1 cellular context compared by ENCODE assay signal in the genomic region with DNA sequence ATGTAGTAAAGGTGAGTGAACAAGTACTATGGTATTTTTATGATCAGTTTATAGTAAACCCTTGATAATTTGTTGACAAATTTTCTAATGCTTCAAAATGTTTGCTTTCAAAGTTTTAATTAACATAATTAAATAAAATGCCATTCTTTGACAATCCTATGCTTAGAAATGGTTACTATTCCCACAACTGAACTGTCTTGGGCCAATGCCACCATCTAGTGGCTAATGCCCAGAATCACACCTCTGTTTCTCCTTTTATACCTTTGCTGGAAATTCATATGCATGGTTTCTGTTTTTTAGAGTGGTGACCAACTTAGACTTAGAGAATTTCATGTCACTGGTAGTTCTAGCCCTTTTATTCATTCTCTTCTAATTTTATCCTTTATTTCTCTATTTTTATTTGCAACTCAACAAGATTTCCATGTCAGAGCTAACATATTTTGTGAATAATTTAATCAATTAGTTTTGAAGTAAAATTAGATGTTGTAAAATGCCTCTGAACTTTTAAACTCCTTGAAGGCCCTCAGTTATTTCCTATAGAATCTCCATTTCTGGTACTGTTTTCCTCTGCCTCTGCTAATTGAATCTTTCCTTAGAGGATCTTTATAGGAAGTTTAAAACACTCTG.
TF ChIP-seq lines count a peak whose summit lies in the region.

No MANE protein-coding gene starts in this region.

TF ChIP-seq in GM23338, 12 proteins besides CTCF, POLR2A, EP300 and RAD21 (continued from another document):
- TF ChIP-seq ZNF462 (CRISPR knock-in tag; IDR thresholded peaks at IDR 0.05), result no peak
- TF ChIP-seq, protein P1, sequence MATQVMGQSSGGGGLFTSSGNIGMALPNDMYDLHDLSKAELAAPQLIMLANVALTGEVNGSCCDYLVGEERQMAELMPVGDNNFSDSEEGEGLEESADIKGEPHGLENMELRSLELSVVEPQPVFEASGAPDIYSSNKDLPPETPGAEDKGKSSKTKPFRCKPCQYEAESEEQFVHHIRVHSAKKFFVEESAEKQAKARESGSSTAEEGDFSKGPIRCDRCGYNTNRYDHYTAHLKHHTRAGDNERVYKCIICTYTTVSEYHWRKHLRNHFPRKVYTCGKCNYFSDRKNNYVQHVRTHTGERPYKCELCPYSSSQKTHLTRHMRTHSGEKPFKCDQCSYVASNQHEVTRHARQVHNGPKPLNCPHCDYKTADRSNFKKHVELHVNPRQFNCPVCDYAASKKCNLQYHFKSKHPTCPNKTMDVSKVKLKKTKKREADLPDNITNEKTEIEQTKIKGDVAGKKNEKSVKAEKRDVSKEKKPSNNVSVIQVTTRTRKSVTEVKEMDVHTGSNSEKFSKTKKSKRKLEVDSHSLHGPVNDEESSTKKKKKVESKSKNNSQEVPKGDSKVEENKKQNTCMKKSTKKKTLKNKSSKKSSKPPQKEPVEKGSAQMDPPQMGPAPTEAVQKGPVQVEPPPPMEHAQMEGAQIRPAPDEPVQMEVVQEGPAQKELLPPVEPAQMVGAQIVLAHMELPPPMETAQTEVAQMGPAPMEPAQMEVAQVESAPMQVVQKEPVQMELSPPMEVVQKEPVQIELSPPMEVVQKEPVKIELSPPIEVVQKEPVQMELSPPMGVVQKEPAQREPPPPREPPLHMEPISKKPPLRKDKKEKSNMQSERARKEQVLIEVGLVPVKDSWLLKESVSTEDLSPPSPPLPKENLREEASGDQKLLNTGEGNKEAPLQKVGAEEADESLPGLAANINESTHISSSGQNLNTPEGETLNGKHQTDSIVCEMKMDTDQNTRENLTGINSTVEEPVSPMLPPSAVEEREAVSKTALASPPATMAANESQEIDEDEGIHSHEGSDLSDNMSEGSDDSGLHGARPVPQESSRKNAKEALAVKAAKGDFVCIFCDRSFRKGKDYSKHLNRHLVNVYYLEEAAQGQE (IDR thresholded peaks at IDR 0.05; ENCODE audit: unreplicated experiment), result no peak
- no peak for TF ChIP-seq POLR2AphosphoS5 (IDR thresholded peaks at IDR 0.05; ENCODE audit: low read depth)
- TF ChIP-seq ZNF114 (CRISPR knock-in tag; IDR thresholded peaks at IDR 0.05), result no peak
